ENCODE assay signal across 8 cellular contexts in genomic region chr11:65026810-65027209, GRCh38. TPM values are rescaled to one million over a fixed set of nuclear protein-coding genes. Genes with fewer than 3 reads are reported as not detected.
DNase-seq lines count a peak whose midpoint lies in the region; ATAC-seq and TF ChIP-seq lines count a peak whose summit lies in the region.

No MANE protein-coding gene starts in this region.

- intact Hi-C loops in CD4-positive, alpha-beta memory T cell (cut with micrococcal nuclease) = loop anchor here (1.0 to 5.0 kb wide), 8 partner anchors 13 to 545 kb away; partner anchors contain the start of genes ARL2, ATG2A, CDCA5 and FAM89B
- intact Hi-C loops in PC-3 (cut with micrococcal nuclease) = loop anchor here (1.0 kb wide), 4 partner anchors 13 to 110 kb away; partner anchors contain the start of genes ATG2A and PPP2R5B

- no peaks in the 10 kb centered on the region for H3K9me3 Mint-ChIP-seq in CD4-positive, alpha-beta memory T cell
- no peaks in the 10 kb centered on the region for H3K9me3 Mint-ChIP-seq in endothelial cell (ENCODE audit: unreplicated experiment)

- peaks cover 0 to 8% of the 10 kb centered on the region in 2 donors for H3K36me3 Mint-ChIP-seq in CD4-positive, alpha-beta memory T cell
- H3K36me3 Mint-ChIP-seq in endothelial cell (ENCODE audit: low read depth, unreplicated experiment) = no peaks in the 10 kb centered on the region

- no peak for TF ChIP-seq CTCF in PC-3 (conservative IDR thresholded peaks at IDR 0.05; ENCODE audit: low read depth, low read length)
- TF ChIP-seq CTCF in endothelial cell (IDR thresholded peaks at IDR 0.05; ENCODE audit: unreplicated experiment) = no peak
- TF ChIP-seq CTCF in osteoblast (IDR thresholded peaks at IDR 0.05; ENCODE audit: extremely low read depth, low read depth, low read length) = no peak

- peak overlapping the region; percentile 88 to 96 (median 91) for H3K27ac Mint-ChIP-seq in CD4-positive, alpha-beta memory T cell
- H3K27ac Mint-ChIP-seq in endothelial cell (ENCODE audit: unreplicated experiment) = peak overlapping the region; percentile 6

- no peaks in the 10 kb centered on the region for H3K9me2 ChIP-seq in PC-3 (replicated peaks; ENCODE audit: low read length)

- H4K20me1 ChIP-seq in PC-3 (ENCODE audit: low read length) = no peaks in the 10 kb centered on the region
- no peaks in the 10 kb centered on the region for H4K20me1 ChIP-seq in osteoblast (ENCODE audit: insufficient read depth, low read length)

- POLR2A ChIA-PET in CD4-positive, alpha-beta memory T cell (lab: Charles Lee; ENCODE audit: partially characterized antibody) = interaction anchor here (0.8 to 3.9 kb wide), 16 partner anchors 9 to 282 kb away, joined by 3 to 42 read pairs (median 4); partner anchors contain the start of genes ARL2, CAPN1, FAU and MAP4K2
- POLR2A ChIA-PET in PC-3 (lab: Charles Lee; ENCODE audit: unreplicated experiment) = interaction anchor here (0.6 kb wide), 1 partner anchor 103 kb away, joined by 4 read pairs; no protein-coding TSS in a partner anchor

- peaks cover 19% of the 10 kb centered on the region for H3K4me1 ChIP-seq in CD4-positive, alpha-beta memory T cell (ENCODE audit: insufficient read depth, low read length)
- H3K4me1 ChIP-seq in PC-3 (ENCODE audit: insufficient read depth, low read length) = peaks cover 10% of the 10 kb centered on the region
- peaks cover 13% of the 10 kb centered on the region for H3K4me1 ChIP-seq in osteoblast (ENCODE audit: insufficient read depth, low read length)

- no peaks in the 10 kb centered on the region for H3K27me3 Mint-ChIP-seq in CD4-positive, alpha-beta memory T cell
- H3K27me3 Mint-ChIP-seq in endothelial cell (ENCODE audit: unreplicated experiment) = peaks cover 2% of the 10 kb centered on the region

- H3K36me3 ChIP-seq in CD4-positive, alpha-beta memory T cell (ENCODE audit: insufficient read depth, low read length) = peaks cover 3% of the 10 kb centered on the region
- no peaks in the 10 kb centered on the region for H3K36me3 ChIP-seq in PC-3 (ENCODE audit: low read depth, low read length)
- no peaks in the 10 kb centered on the region for H3K36me3 ChIP-seq in osteoblast (ENCODE audit: insufficient read depth, low read length)

- DNase-seq in CD4-positive, alpha-beta memory T cell = no peak
- DNase-seq in PC-3 = no peak
- DNase-seq in endothelial cell (ENCODE audit: low spot score) = no peak
- DNase-seq in osteoblast (ENCODE audit: insufficient read length, low spot score, missing footprints) = no peak
- no peak for DNase-seq in retina
- no peak for DNase-seq in NCI-H510A (lab: John Stamatoyannopoulos, UW)
- no peak for DNase-seq in NCI-H446 (lab: John Stamatoyannopoulos, UW)
- DNase-seq in NCI-H2029 (lab: John Stamatoyannopoulos, UW) = no peak

- H3K79me2 ChIP-seq in PC-3 (ENCODE audit: low read length) (no peaks in the 10 kb centered on the region), osteoblast (ENCODE audit: insufficient read depth, low read length) (no peaks in the 10 kb centered on the region)

- peak overlapping the region in 1 of 2 donors; percentile 52 for H3K4me3 ChIP-seq in CD4-positive, alpha-beta memory T cell (ENCODE audit: low read length in 2 of 2)
- H3K4me3 ChIP-seq in PC-3 (ENCODE audit: low read length) (peak overlapping the region; percentile 67), osteoblast (ENCODE audit: insufficient read depth, low read length) (peak overlapping the region; percentile 74)

- peak overlapping the region; percentile 69 to 88 (median 81) for H3K4me3 Mint-ChIP-seq in CD4-positive, alpha-beta memory T cell
- H3K4me3 Mint-ChIP-seq in endothelial cell (ENCODE audit: unreplicated experiment) = peak overlapping the region; percentile 88

- peak; percentile 21 for ATAC-seq in PC-3

- CTCF ChIA-PET in CD4-positive, alpha-beta memory T cell (lab: Charles Lee; ENCODE audit: partially characterized antibody) = interaction anchor here (0.8 to 10.2 kb wide), 4 partner anchors 13 to 83 kb away, joined by 3 to 65 read pairs (median 5); partner anchors contain the start of genes ARL2 and MAJIN
- CTCF ChIA-PET in PC-3 (lab: Charles Lee) = no interaction called here

- H3K27me3 ChIP-seq in CD4-positive, alpha-beta memory T cell (ENCODE audit: insufficient read depth, low read length) = no peaks in the 10 kb centered on the region
- H3K27me3 ChIP-seq in PC-3 (ENCODE audit: low read length) (no peaks in the 10 kb centered on the region), osteoblast (ENCODE audit: insufficient read depth, low read length) (no peaks in the 10 kb centered on the region)

- no peaks in the 10 kb centered on the region for H3K9me3 ChIP-seq in CD4-positive, alpha-beta memory T cell (ENCODE audit: control insufficient read depth in 1 of 2, low read length in 2 of 2)
- H3K9me3 ChIP-seq in PC-3 (ENCODE audit: low read length) = no peaks in the 10 kb centered on the region
- no peaks in the 10 kb centered on the region for H3K9me3 ChIP-seq in osteoblast (ENCODE audit: low read depth, low read length)

- H2AFZ ChIP-seq in PC-3 (ENCODE audit: low read length) = peak overlapping the region; percentile 74
- H2AFZ ChIP-seq in osteoblast (ENCODE audit: low read length) = peak overlapping the region; percentile 89

- peaks cover 9 to 34% (median 17%) of the 10 kb centered on the region in 4 donors for H3K4me1 Mint-ChIP-seq in CD4-positive, alpha-beta memory T cell
- peaks cover 8% of the 10 kb centered on the region for H3K4me1 Mint-ChIP-seq in endothelial cell (ENCODE audit: unreplicated experiment)

- H3K4me2 ChIP-seq in PC-3 (ENCODE audit: low read length) (peak overlapping the region; percentile 89), osteoblast (ENCODE audit: insufficient read depth, low read length) (peak overlapping the region; percentile 75)

- peak overlapping the region; percentile 52; the same call in 1 of the 2 replicates for H3K9ac ChIP-seq in PC-3 (ENCODE audit: low read length)

- BruUV-seq in PC-3 (replicated peaks; lab: Mats Ljungman, UMichigan) = TSS peak; percentile 62

- no peaks in the 10 kb centered on the region for H3F3A ChIP-seq in PC-3 (ENCODE audit: low read length, unreplicated experiment)

- H3K27ac ChIP-seq in CD4-positive, alpha-beta memory T cell (ENCODE audit: low read depth, low read length) = peak overlapping the region; percentile 61
- H3K27ac ChIP-seq in PC-3 (ENCODE audit: low read length) = 0 out of 2 replicates have a peak overlapping the region, but pooled peaks have one; percentile 66
- H3K27ac ChIP-seq in osteoblast (ENCODE audit: low read depth, low read length) = peak overlapping the region; percentile 4

RNA-seq across cellular contexts. Expression of gene SNX15, which starts 0.4 kb away (rescaled TPM):
- 10 to 100 TPM; 24.5 to 26.7 TPM for total RNA-seq in CD4-positive, alpha-beta memory T cell
- polyA plus RNA-seq in CD4-positive, alpha-beta memory T cell = 10 to 100 TPM; 19.8 to 23.2 TPM
- total RNA-seq in PC-3 (2014; rRNA removed) (15.1 and 40.4 TPM in 2 replicates), endothelial cell (ENCODE audit: unreplicated experiment) (19.4 TPM), osteoblast (12.3 and 13.0 TPM in 2 replicates)

RNA-seq across cellular contexts. Expression of gene ARL2, which starts 12.8 kb away (rescaled TPM):
- 10 to 100 TPM; 30.6 to 32.3 TPM for total RNA-seq in CD4-positive, alpha-beta memory T cell
- 100 to 1,000 TPM in 1 of 2 donors, 10 to 100 TPM in 1; 83.5 to 114 TPM for polyA plus RNA-seq in CD4-positive, alpha-beta memory T cell
- total RNA-seq in PC-3 (2014; rRNA removed) (86.0 and 107 TPM in 2 replicates), endothelial cell (ENCODE audit: unreplicated experiment) (66.4 TPM), osteoblast (66.3 and 78.5 TPM in 2 replicates)

RNA-seq across cellular contexts. Expression of gene SAC3D1, which starts 14.2 kb away (rescaled TPM):
- 10 to 100 TPM in 1 of 2 experiments, 1 to 10 TPM in 1; 9.4 to 10.5 TPM for total RNA-seq in CD4-positive, alpha-beta memory T cell
- 10 to 100 TPM in 1 of 2 donors, 1 to 10 TPM in 1; 6.8 to 10.6 TPM for polyA plus RNA-seq in CD4-positive, alpha-beta memory T cell
- total RNA-seq in PC-3 (2014; rRNA removed) (61.0 and 82.0 TPM in 2 replicates), endothelial cell (ENCODE audit: unreplicated experiment) (4.8 TPM), osteoblast (7.6 and 9.7 TPM in 2 replicates)

RNA-seq across cellular contexts. Expression of gene BATF2, which starts 30.0 kb away (rescaled TPM):
- under 1 TPM in 1 of 2 experiments, not detected in 1; 0.17 TPM for total RNA-seq in CD4-positive, alpha-beta memory T cell
- not detected for polyA plus RNA-seq in CD4-positive, alpha-beta memory T cell
- 0.52 TPM in 1 of 2 replicates, not detected in the other for total RNA-seq in PC-3 (2014; rRNA removed)
- total RNA-seq in endothelial cell (ENCODE audit: unreplicated experiment) = not detected
- 0.29 and 1.4 TPM in 2 replicates for total RNA-seq in osteoblast

RNA-seq across cellular contexts. Expression of gene NAALADL1, which starts 31.5 kb away (rescaled TPM):
- total RNA-seq in CD4-positive, alpha-beta memory T cell = 10 to 100 TPM; 22.4 to 23.4 TPM
- polyA plus RNA-seq in CD4-positive, alpha-beta memory T cell = 10 to 100 TPM; 16.6 to 27.0 TPM
- total RNA-seq in PC-3 (2014; rRNA removed) (0.47 TPM in 1 of 2 replicates, not detected in the other), endothelial cell (ENCODE audit: unreplicated experiment) (not detected), osteoblast (15.6 and 17.7 TPM in 2 replicates)

Comparison
In these comparisons a context has a peak if more than half of its experiments do, and no peak if none do; other contexts are left out.
1. H3K27ac ChIP-seq: peak in every context shown above with its lines; median percentile 66 in PC-3; 61 in CD4-positive, alpha-beta memory T cell; 4 in osteoblast.